In genomic region chr17:21513012-21513570, GRCh38 we compare ENCODE assay signal across 8 cellular contexts.
DNase-seq lines count a peak whose midpoint lies in the region; ATAC-seq and TF ChIP-seq lines count a peak whose summit lies in the region.

No MANE protein-coding gene starts in this region.

- TF ChIP-seq CTCF in OCI-LY3 (IDR thresholded peaks at IDR 0.05; ENCODE audit: low read depth, low read length) = peak; percentile 45

- no peak overlapping the region for H3K27ac ChIP-seq in OCI-LY3 (ENCODE audit: low read length)

- H3K9me3 ChIP-seq in OCI-LY3 (ENCODE audit: insufficient read depth, low read length) = no peaks in the 10 kb centered on the region

- H3K9ac ChIP-seq in OCI-LY3 (ENCODE audit: low read length) = 0 out of 2 replicates have a peak overlapping the region, but pooled peaks have one; percentile 13

- H2AFZ ChIP-seq in OCI-LY3 (ENCODE audit: low read depth, low read length) = no peak overlapping the region

- DNase-seq in DMS53 (lab: John Stamatoyannopoulos, UW) (peak; percentile 76), epidermal melanocyte (ENCODE audit: insufficient read length, low spot score) (peak; percentile 88), mucosa of gallbladder (ENCODE audit: low spot score) (peak; percentile 72)
- DNase-seq in activated CD8-positive, alpha-beta memory T cell treated with anti-CD3 and anti-CD28 coated beads, Interleukin-2, amount 50 U/mL, for 48 hours = peak; percentile 90
- peak; percentile 53 to 62 for DNase-seq in stimulated activated CD8-positive, alpha-beta memory T cell treated with anti-CD3 and anti-CD28 coated beads, Interleukin-4, amount 100 ng/mL, for 1 hour (ENCODE audit: low read depth in 2 of 2, low spot score in 1 of 2)

- peak; percentile 55 for ATAC-seq in HG03045 (IDR thresholded peaks at IDR 0.05; ENCODE audit: unreplicated experiment)
- no peak for ATAC-seq in HG02623 (IDR thresholded peaks at IDR 0.05; ENCODE audit: unreplicated experiment)

- H3K79me2 ChIP-seq in OCI-LY3 (ENCODE audit: low read length) = no peaks in the 10 kb centered on the region

- H3K27me3 ChIP-seq in OCI-LY3 (ENCODE audit: low read depth, low read length) = no peaks in the 10 kb centered on the region

- no peaks in the 10 kb centered on the region for H3K36me3 ChIP-seq in OCI-LY3 (replicated peaks; ENCODE audit: low read depth, low read length)

- H3K4me3 ChIP-seq in OCI-LY3 (ENCODE audit: low read length) = peak overlapping the region; percentile 63

- no peaks in the 10 kb centered on the region for H3K4me1 ChIP-seq in OCI-LY3 (ENCODE audit: low read length)

- H3K4me2 ChIP-seq in OCI-LY3 (ENCODE audit: low read length) = peak overlapping the region; percentile 59

- no peaks in the 10 kb centered on the region for H4K20me1 ChIP-seq in OCI-LY3 (ENCODE audit: insufficient read depth, low read length)
